In genomic region chr5:178201927-178202235, GRCh38 we compare ENCODE assay signal across 1 cellular context.
TF ChIP-seq lines count a peak whose summit lies in the region.

No MANE protein-coding gene starts in this region.

TF ChIP-seq in IMR-90, 13 proteins besides CTCF, POLR2A, EP300 and RAD21:
- no peak for TF ChIP-seq FOS (IDR thresholded peaks at IDR 0.05; ENCODE audit: low read depth, low read length)
- no peak for TF ChIP-seq MXI1 (IDR thresholded peaks at IDR 0.05; ENCODE audit: borderline replicate concordance, low read depth, low read length)
- TF ChIP-seq, protein P1, sequence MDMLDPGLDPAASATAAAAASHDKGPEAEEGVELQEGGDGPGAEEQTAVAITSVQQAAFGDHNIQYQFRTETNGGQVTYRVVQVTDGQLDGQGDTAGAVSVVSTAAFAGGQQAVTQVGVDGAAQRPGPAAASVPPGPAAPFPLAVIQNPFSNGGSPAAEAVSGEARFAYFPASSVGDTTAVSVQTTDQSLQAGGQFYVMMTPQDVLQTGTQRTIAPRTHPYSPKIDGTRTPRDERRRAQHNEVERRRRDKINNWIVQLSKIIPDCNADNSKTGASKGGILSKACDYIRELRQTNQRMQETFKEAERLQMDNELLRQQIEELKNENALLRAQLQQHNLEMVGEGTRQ (IDR thresholded peaks at IDR 0.05; ENCODE audit: low read depth, low read length) = no peak
- TF ChIP-seq MAZ (IDR thresholded peaks at IDR 0.05; ENCODE audit: borderline replicate concordance, low read depth, low read length) = no peak
- TF ChIP-seq RCOR1 (IDR thresholded peaks at IDR 0.05; ENCODE audit: insufficient replicate concordance, low read length) = no peak
- TF ChIP-seq ELK1 (IDR thresholded peaks at IDR 0.05; ENCODE audit: borderline replicate concordance, low read depth, low read length) = no peak
- no peak for TF ChIP-seq CEBPB (IDR thresholded peaks at IDR 0.05; ENCODE audit: low read depth, low read length)
- no peak for TF ChIP-seq RFX5 (IDR thresholded peaks at IDR 0.05; ENCODE audit: low read depth, low read length)
- no peak for TF ChIP-seq SMC3 (IDR thresholded peaks at IDR 0.05; ENCODE audit: low read depth, low read length)
- no peak for TF ChIP-seq CHD1 (IDR thresholded peaks at IDR 0.05; ENCODE audit: low read depth, low read length)
- no peak for TF ChIP-seq MAFK (IDR thresholded peaks at IDR 0.05; ENCODE audit: low read depth, low read length)
- TF ChIP-seq NFE2L2 (IDR thresholded peaks at IDR 0.05; ENCODE audit: low read depth, low read length) = no peak
- no peak for TF ChIP-seq BHLHE40 (IDR thresholded peaks at IDR 0.05; ENCODE audit: low read depth, low read length)
TF ChIP-seq in IMR-90: peak in this region for 0.
